In the genomic region with DNA sequence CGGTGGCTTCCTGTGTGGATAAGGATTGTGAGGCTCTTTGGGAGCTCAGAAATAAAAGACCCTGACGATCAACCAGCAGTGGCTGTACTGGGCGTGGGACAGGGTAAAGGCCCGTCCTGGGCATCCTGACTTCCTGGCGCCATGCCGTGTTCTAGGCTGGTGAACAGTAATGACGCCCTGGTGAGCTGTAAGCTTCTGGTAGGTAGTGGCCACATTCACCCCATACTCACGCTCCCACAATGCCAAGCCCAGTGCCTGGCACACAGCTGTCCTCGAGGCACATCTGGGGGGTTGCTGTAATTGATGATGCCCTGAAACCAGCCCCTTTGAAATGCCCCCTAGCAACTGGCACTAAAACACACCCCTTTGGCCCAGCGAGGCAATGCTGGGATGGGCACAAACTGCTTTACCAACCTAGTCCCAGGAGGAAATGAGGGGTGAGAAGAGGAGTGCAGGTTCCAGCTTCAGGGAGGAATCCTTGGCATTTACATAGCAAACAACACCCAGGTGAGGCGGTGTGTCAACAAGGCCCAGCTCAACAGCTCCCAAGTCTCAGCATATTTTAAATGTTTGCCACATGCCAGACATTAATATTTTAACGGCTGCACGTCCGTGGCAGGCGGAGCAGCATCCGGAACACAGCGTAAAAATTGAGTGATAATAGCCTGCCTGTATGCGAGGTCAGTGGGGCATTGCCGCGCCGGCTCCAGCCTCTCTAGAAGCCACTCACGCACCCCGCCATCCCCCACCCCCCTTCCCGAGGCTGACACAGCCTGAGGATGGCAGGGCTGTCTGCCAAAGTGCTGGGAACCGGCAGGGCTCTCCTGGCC, we compare ENCODE assay signal across 8 cellular contexts.
A peak's percentile ranks its signal among the peaks of the same experiment; 100 is the strongest.
DNase-seq lines count a peak whose midpoint lies in the region; ATAC-seq lines count a peak whose summit lies in the region.

No MANE protein-coding gene starts in this region.

- H3K4me3 ChIP-seq in SJCRH30: no peak overlapping the region

- H3K27ac ChIP-seq in SJCRH30: no peak overlapping the region

- H3K36me3 ChIP-seq in SJCRH30: no peaks in the 10 kb centered on the region

- DNase-seq in HPDE6-E6E7 (ENCODE audit: extremely low spot score): peak; percentile 12
- DNase-seq in NCI-H748 treated with DMSO at 0.1 percent for 48 hours (lab: John Stamatoyannopoulos, UW): peak; percentile 29
- DNase-seq in left cardiac atrium: peak; percentile 56
- DNase-seq in posterior vena cava (ENCODE audit: low spot score): peak; percentile 64
- DNase-seq in dermis blood vessel endothelial cell: no peak
- DNase-seq in NCI-H2171 treated with DMSO at 0.1 percent for 48 hours (lab: John Stamatoyannopoulos, UW): no peak
- no peak for DNase-seq in SJCRH30
- no peak for DNase-seq in NCI-H1930 (lab: John Stamatoyannopoulos, UW)

- H3K27me3 ChIP-seq in SJCRH30: peaks cover 5% of the 10 kb centered on the region; the same call in 1 of the 2 replicates

- intact Hi-C loops in left cardiac atrium (cut with DNase I) (no loop called here), posterior vena cava (cut with DNase I) (no loop called here)

- no peaks in the 10 kb centered on the region for H3K4me1 ChIP-seq in SJCRH30

- no peaks in the 10 kb centered on the region for H3K9me3 ChIP-seq in SJCRH30 (replicated peaks)

- ATAC-seq in left cardiac atrium: peak; percentile 69 to 75

Comparison
In these comparisons a context has a peak if more than half of its experiments do, and no peak if none do; other contexts are left out.
1. DNase-seq: peak in HPDE6-E6E7 (single experiment), NCI-H748 treated with DMSO at 0.1 percent for 48 hours (single experiment), left cardiac atrium (single experiment) and posterior vena cava (single experiment); none in dermis blood vessel endothelial cell (single experiment), NCI-H2171 treated with DMSO at 0.1 percent for 48 hours (single experiment), SJCRH30 (0 of 2) and NCI-H1930 (0 of 2).